1 cellular context compared by ENCODE assay signal in genomic region chr10:74111799-74112198, GRCh38.
TF ChIP-seq lines count a peak whose summit lies in the region.

No MANE protein-coding gene starts in this region.

TF ChIP-seq in WTC11, 78 proteins besides CTCF, POLR2A, EP300 and RAD21 (continued from another document):
- TF ChIP-seq PRDM15 (CRISPR knock-in tag; IDR thresholded peaks at IDR 0.05), result no peak
- TF ChIP-seq ZMAT4 (CRISPR knock-in tag; IDR thresholded peaks at IDR 0.05), result no peak
